Comparison of ENCODE assay signal across 11 cellular contexts in genomic region chr10:78757542-78757941, GRCh38.
DNase-seq lines count a peak whose midpoint lies in the region; ATAC-seq and TF ChIP-seq lines count a peak whose summit lies in the region.
"Had no signal": no experiment of that assay in that cellular context is flagged by ENCODE, and none has a peak within 500 bp of the region (broad histone marks: within the 10 kb centered on the region; RNA-seq: fewer than 3 reads in every experiment).

No MANE protein-coding gene starts in this region.

- no peak for ATAC-seq in HG03045 (IDR thresholded peaks at IDR 0.05; ENCODE audit: unreplicated experiment)

- H3K27ac ChIP-seq in SJSA1, result peak overlapping the region; percentile 62

- DNase-seq in ELR (ENCODE audit: low read depth) (peak; percentile 88), SJSA1 (ENCODE audit: low read depth in 1 of 2, low spot score in 2 of 2) (peak; percentile 71 to 78), foreskin fibroblast (peak; percentile 20 to 48), skeletal muscle cell (ENCODE audit: low read depth) (peak; percentile 67), DMS79 treated with DMSO at 0.1 percent for 48 hours (lab: John Stamatoyannopoulos, UW) (no peak), NCI-H187 treated with DMSO at 0.1 percent for 48 hours (lab: John Stamatoyannopoulos, UW) (no peak), HT-29 (ENCODE audit: low spot score) (no peak)
- DNase-seq: activated CD4-positive, alpha-beta T cell treated with anti-CD3 and anti-CD28 coated beads, Interleukin-2, amount 10 ng/mL, durations not matched to agents 24 days and 14 days; naive B cell; NCI-H1048 had no signal

- H3K4me3 ChIP-seq in SJSA1 (no peak overlapping the region), foreskin fibroblast (ENCODE audit: low read depth in 1 of 2, low read length in 2 of 2) (no peak overlapping the region), skeletal muscle cell (ENCODE audit: low read depth, low read length) (no peak overlapping the region)

- H3K27me3 ChIP-seq in SJSA1 (replicated peaks), result no peaks in the 10 kb centered on the region

- TF ChIP-seq CTCF in foreskin fibroblast (IDR thresholded peaks at IDR 0.05; ENCODE audit: low read depth, low read length), result no peak

- H3K4me1 ChIP-seq in SJSA1 (replicated peaks), result peaks cover 45% of the 10 kb centered on the region

- no peaks in the 10 kb centered on the region for H3K36me3 ChIP-seq in SJSA1

- no peaks in the 10 kb centered on the region for H3K9me3 ChIP-seq in SJSA1 (replicated peaks)

Comparison
In these comparisons a context has a peak if more than half of its experiments do, and no peak if none do; other contexts are left out.
1. DNase-seq: peak in ELR (single experiment), SJSA1 (2 of 2), foreskin fibroblast (2 of 2) and skeletal muscle cell (single experiment); none in DMS79 treated with DMSO at 0.1 percent for 48 hours (single experiment), NCI-H187 treated with DMSO at 0.1 percent for 48 hours (single experiment) and HT-29 (single experiment).